ENCODE assay signal across 1 cellular context in the genomic region with DNA sequence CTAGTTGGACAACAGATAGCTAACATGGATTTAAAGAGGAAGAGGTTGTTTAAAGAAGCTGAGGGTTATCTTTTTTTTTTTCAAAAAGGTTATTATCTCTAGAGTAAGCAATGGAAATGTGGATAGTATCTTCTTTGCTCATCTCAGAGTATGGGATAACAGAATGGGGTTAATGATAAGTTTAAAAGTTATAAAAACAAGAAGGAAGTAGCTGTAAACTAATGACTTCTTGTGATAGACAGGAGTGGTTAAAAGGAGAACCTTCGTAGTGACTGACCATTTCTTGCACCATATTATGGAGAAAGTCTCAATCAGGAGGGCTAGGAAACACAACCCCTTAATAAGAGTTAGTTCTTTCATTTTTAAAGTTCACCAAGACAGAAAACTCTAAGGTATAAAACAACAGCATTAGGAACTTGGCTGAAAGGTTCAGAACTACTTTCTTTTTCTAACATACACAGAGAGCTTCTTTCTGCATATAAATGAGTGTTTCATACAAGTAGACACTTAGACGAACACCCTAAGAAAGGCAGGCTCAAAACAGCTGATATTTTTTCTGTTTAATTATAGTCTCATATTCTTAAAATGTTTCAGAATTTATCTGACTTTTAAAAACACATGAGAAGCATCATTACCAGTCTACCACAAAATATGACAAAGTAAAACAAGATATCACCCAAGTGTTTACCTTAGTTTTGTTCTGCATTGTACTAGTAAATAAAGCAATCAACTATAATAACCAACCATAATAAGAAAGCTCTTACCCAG.
TF ChIP-seq lines count a peak whose summit lies in the region.

No MANE protein-coding gene starts in this region.

TF ChIP-seq in SK-N-SH, 30 proteins besides CTCF, POLR2A, EP300 and RAD21 (continued from another document):
- TF ChIP-seq, protein P1, sequence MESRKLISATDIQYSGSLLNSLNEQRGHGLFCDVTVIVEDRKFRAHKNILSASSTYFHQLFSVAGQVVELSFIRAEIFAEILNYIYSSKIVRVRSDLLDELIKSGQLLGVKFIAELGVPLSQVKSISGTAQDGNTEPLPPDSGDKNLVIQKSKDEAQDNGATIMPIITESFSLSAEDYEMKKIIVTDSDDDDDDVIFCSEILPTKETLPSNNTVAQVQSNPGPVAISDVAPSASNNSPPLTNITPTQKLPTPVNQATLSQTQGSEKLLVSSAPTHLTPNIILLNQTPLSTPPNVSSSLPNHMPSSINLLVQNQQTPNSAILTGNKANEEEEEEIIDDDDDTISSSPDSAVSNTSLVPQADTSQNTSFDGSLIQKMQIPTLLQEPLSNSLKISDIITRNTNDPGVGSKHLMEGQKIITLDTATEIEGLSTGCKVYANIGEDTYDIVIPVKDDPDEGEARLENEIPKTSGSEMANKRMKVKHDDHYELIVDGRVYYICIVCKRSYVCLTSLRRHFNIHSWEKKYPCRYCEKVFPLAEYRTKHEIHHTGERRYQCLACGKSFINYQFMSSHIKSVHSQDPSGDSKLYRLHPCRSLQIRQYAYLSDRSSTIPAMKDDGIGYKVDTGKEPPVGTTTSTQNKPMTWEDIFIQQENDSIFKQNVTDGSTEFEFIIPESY (IDR thresholded peaks at IDR 0.05; ENCODE audit: borderline replicate concordance, low read depth) = no peak
- TF ChIP-seq, protein P2, sequence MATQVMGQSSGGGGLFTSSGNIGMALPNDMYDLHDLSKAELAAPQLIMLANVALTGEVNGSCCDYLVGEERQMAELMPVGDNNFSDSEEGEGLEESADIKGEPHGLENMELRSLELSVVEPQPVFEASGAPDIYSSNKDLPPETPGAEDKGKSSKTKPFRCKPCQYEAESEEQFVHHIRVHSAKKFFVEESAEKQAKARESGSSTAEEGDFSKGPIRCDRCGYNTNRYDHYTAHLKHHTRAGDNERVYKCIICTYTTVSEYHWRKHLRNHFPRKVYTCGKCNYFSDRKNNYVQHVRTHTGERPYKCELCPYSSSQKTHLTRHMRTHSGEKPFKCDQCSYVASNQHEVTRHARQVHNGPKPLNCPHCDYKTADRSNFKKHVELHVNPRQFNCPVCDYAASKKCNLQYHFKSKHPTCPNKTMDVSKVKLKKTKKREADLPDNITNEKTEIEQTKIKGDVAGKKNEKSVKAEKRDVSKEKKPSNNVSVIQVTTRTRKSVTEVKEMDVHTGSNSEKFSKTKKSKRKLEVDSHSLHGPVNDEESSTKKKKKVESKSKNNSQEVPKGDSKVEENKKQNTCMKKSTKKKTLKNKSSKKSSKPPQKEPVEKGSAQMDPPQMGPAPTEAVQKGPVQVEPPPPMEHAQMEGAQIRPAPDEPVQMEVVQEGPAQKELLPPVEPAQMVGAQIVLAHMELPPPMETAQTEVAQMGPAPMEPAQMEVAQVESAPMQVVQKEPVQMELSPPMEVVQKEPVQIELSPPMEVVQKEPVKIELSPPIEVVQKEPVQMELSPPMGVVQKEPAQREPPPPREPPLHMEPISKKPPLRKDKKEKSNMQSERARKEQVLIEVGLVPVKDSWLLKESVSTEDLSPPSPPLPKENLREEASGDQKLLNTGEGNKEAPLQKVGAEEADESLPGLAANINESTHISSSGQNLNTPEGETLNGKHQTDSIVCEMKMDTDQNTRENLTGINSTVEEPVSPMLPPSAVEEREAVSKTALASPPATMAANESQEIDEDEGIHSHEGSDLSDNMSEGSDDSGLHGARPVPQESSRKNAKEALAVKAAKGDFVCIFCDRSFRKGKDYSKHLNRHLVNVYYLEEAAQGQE (IDR thresholded peaks at IDR 0.05; ENCODE audit: low read depth, low read length) = no peak
- TF ChIP-seq TEAD4 (IDR thresholded peaks at IDR 0.05; ENCODE audit: borderline replicate concordance, insufficient read depth) (no peak), TCF12 (IDR thresholded peaks at IDR 0.05) (no peak), NFIC (IDR thresholded peaks at IDR 0.05; ENCODE audit: borderline replicate concordance) (no peak), GATA2 (CRISPR knock-in tag; IDR thresholded peaks at IDR 0.05) (no peak), FOSL2 (IDR thresholded peaks at IDR 0.05; ENCODE audit: borderline replicate concordance, low read depth) (no peak), NRF1 (IDR thresholded peaks at IDR 0.05; ENCODE audit: low read depth, low read length) (no peak)
- TF ChIP-seq, protein P3, sequence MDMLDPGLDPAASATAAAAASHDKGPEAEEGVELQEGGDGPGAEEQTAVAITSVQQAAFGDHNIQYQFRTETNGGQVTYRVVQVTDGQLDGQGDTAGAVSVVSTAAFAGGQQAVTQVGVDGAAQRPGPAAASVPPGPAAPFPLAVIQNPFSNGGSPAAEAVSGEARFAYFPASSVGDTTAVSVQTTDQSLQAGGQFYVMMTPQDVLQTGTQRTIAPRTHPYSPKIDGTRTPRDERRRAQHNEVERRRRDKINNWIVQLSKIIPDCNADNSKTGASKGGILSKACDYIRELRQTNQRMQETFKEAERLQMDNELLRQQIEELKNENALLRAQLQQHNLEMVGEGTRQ (IDR thresholded peaks at IDR 0.05; ENCODE audit: borderline replicate concordance, low read depth, low read length) = no peak
- TF ChIP-seq, protein P4, sequence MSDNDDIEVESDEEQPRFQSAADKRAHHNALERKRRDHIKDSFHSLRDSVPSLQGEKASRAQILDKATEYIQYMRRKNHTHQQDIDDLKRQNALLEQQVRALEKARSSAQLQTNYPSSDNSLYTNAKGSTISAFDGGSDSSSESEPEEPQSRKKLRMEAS (IDR thresholded peaks at IDR 0.05; ENCODE audit: low read depth) = no peak
